In genomic region chr14:22152161-22152870, GRCh38 we compare ENCODE assay signal across 28 cellular contexts.
"Had no signal": no experiment of that assay in that cellular context is flagged by ENCODE, and none has a peak within 500 bp of the region (broad histone marks: within the 10 kb centered on the region; RNA-seq: fewer than 3 reads in every experiment).

No MANE protein-coding gene starts in this region.

- H3K36me3 Mint-ChIP-seq: activated naive CD8-positive, alpha-beta T cell treated with anti-CD3 and anti-CD28 coated beads for 36 hours; brain had no signal

- H3K4me1 Mint-ChIP-seq: brain, nephron had no signal

- H3K27me3 ChIP-seq: adrenal gland, ascending aorta, left lung, vagina had no signal

- H3K4me1 ChIP-seq: adrenal gland, ascending aorta, gastroesophageal sphincter, left lung, lower lobe of right lung, vagina had no signal

- H3K4me3 ChIP-seq: adrenal gland, ascending aorta, gastroesophageal sphincter, left lung, lower lobe of right lung, thoracic aorta, vagina had no signal

- DNase-seq: activated CD4-positive, alpha-beta memory T cell treated with anti-CD3 and anti-CD28 coated beads, Interleukin-2, amount 10 ng/mL, durations not matched to agents 7 days and 5 days; activated CD4-positive, CD25-positive, alpha-beta regulatory T cell treated with anti-CD3 and anti-CD28 coated beads, Interleukin-2, amount 50 U/mL, for 72 hours; activated CD8-positive, alpha-beta memory T cell treated with anti-CD3 and anti-CD28 coated beads, Interleukin-2, amount 50 U/mL, for 48 hours; activated naive CD4-positive, alpha-beta T cell; activated naive CD8-positive, alpha-beta T cell treated with anti-CD3 and anti-CD28 coated beads for 36 hours; activated T-cell treated with anti-CD3 and anti-CD28 coated beads, Interleukin-2, amount 50 U/mL, for 4 hours; adrenal gland; head of caudate nucleus; hypothalamus; kidney glomerular epithelial cell; left lung; lower lobe of right lung; mesendoderm; posterior cingulate gyrus; right cardiac atrium; stimulated activated CD4-positive, alpha-beta T cell treated with anti-CD3 and anti-CD28 coated beads, Interleukin-12 subunit alpha, Interleukin-12 subunit beta, amount 100 ng/mL, for 4 hours; stimulated activated CD4-positive, alpha-beta T cell treated with anti-CD3 and anti-CD28 coated beads, Interleukin-4, amount 100 ng/mL, for 1 hour; stimulated activated naive CD8-positive, alpha-beta T cell treated with anti-CD3 and anti-CD28 coated beads, Interleukin-15, Interleukin-2, amounts not matched to agents 100 U/mL and 50 U/mL, for 24 hours; T-helper 2 cell had no signal

- H3K9me3 ChIP-seq: adrenal gland, ascending aorta, lower lobe of right lung, thoracic aorta, vagina had no signal

- FAIRE-seq: endothelial cell of umbilical vein had no signal

- H3K27ac ChIP-seq: adrenal gland, ascending aorta, gastroesophageal sphincter, left lung, lower lobe of right lung, thoracic aorta, vagina had no signal

- H3K4me3 Mint-ChIP-seq: activated CD4-positive, alpha-beta memory T cell treated with anti-CD3 and anti-CD28 coated beads, Interleukin-2, amount 10 ng/mL, durations not matched to agents 7 days and 5 days; activated CD4-positive, alpha-beta T cell treated with anti-CD3 and anti-CD28 coated beads, Interleukin-2, amount 10 ng/mL, durations not matched to agents 24 days and 14 days; activated naive CD8-positive, alpha-beta T cell treated with anti-CD3 and anti-CD28 coated beads for 36 hours; activated T-cell treated with anti-CD3 and anti-CD28 coated beads, Interleukin-2, amount 50 U/mL, for 4 hours; brain; nephron; type B pancreatic cell had no signal

- H3K27ac Mint-ChIP-seq: activated CD4-positive, alpha-beta memory T cell treated with anti-CD3 and anti-CD28 coated beads, Interleukin-2, amount 10 ng/mL, durations not matched to agents 7 days and 5 days; activated CD4-positive, alpha-beta T cell treated with anti-CD3 and anti-CD28 coated beads, Interleukin-2, amount 10 ng/mL, durations not matched to agents 24 days and 14 days; activated naive CD8-positive, alpha-beta T cell treated with anti-CD3 and anti-CD28 coated beads for 36 hours; brain; nephron; type B pancreatic cell had no signal

- H3K36me3 ChIP-seq: adrenal gland, ascending aorta, gastroesophageal sphincter, left lung, lower lobe of right lung, thoracic aorta, vagina had no signal

- H3K9me3 Mint-ChIP-seq: activated CD4-positive, alpha-beta memory T cell treated with anti-CD3 and anti-CD28 coated beads, Interleukin-2, amount 10 ng/mL, durations not matched to agents 7 days and 5 days; activated CD4-positive, alpha-beta T cell treated with anti-CD3 and anti-CD28 coated beads, Interleukin-2, amount 10 ng/mL, durations not matched to agents 24 days and 14 days; activated naive CD8-positive, alpha-beta T cell treated with anti-CD3 and anti-CD28 coated beads for 36 hours; activated T-cell treated with anti-CD3 and anti-CD28 coated beads, Interleukin-2, amount 50 U/mL, for 4 hours had no signal
